8 cellular contexts compared by ENCODE assay signal in genomic region chr7:23298885-23299769, GRCh38. TPM values are rescaled to one million over a fixed set of nuclear protein-coding genes. Genes with fewer than 3 reads are reported as not detected.
DNase-seq lines count a peak whose midpoint lies in the region; ATAC-seq and TF ChIP-seq lines count a peak whose summit lies in the region.

TSS of gene MALSU1 (plus strand) at chr7:23299339. CDS start at chr7:23299353, 14 bp downstream.

- H3K27ac Mint-ChIP-seq in T-helper 17 cell (peak within 1 kb of the TSS; percentile 88), progenitor cell of endocrine pancreas (peak within 1 kb of the TSS; percentile 91)

- H3K36me3 ChIP-seq in left ventricle myocardium inferior: peaks cover 18% of the 10 kb centered on the region

- H3K36me3 Mint-ChIP-seq in T-helper 17 cell (ENCODE audit: low read depth) (peaks cover 3% of the 10 kb centered on the region), progenitor cell of endocrine pancreas (ENCODE audit: insufficient read depth) (peaks cover 10% of the 10 kb centered on the region)

- TF ChIP-seq POLR2A in GM15510 (IDR thresholded peaks at IDR 0.05; ENCODE audit: borderline replicate concordance, extremely low read depth, insufficient read length): peak; percentile 96

- intact Hi-C loops in left ventricle myocardium inferior (cut with micrococcal nuclease): no loop called here

- peaks cover 57% of the 10 kb centered on the region for H3K4me1 ChIP-seq in left ventricle myocardium inferior

- peaks cover 7% of the 10 kb centered on the region for H3K9me3 Mint-ChIP-seq in progenitor cell of endocrine pancreas (ENCODE audit: low read depth)

- peaks cover 18% of the 10 kb centered on the region for H3K27me3 Mint-ChIP-seq in T-helper 17 cell
- peaks cover 8% of the 10 kb centered on the region for H3K27me3 Mint-ChIP-seq in progenitor cell of endocrine pancreas

- peak; percentile 97 for DNase-seq in NCI-H1694 treated with DMSO at 0.1 percent for 48 hours (lab: John Stamatoyannopoulos, UW)
- DNase-seq in T-helper 17 cell: peak; percentile 91 to 93 (median 92)
- peak; percentile 37 to 98 (median 92) for DNase-seq in amygdala (lab: John Stamatoyannopoulos, UW)
- DNase-seq in left ventricle myocardium inferior: peak; percentile 98
- DNase-seq in progenitor cell of endocrine pancreas (ENCODE audit: low spot score, unreplicated experiment): peak; percentile 85
- peak; percentile 97 for DNase-seq in ureter (ENCODE audit: low spot score)

- H3K27ac ChIP-seq in left ventricle myocardium inferior (replicated peaks): peak within 1 kb of the TSS; percentile 79

- H3K4me3 ChIP-seq in left ventricle myocardium inferior: peak within 1 kb of the TSS; percentile 88

- no peaks in the 10 kb centered on the region for H3K27me3 ChIP-seq in left ventricle myocardium inferior (ENCODE audit: low read depth)

- H3K4me1 Mint-ChIP-seq in T-helper 17 cell: peaks cover 26% of the 10 kb centered on the region
- H3K4me1 Mint-ChIP-seq in progenitor cell of endocrine pancreas (ENCODE audit: low read depth): peaks cover 15% of the 10 kb centered on the region

- no peaks in the 10 kb centered on the region for H3K9me3 ChIP-seq in T-helper 17 cell (ENCODE audit: control insufficient read depth, low read length, poor library complexity, severe bottlenecking)
- no peaks in the 10 kb centered on the region for H3K9me3 ChIP-seq in left ventricle myocardium inferior (replicated peaks)

- no peak for TF ChIP-seq CTCF in left ventricle myocardium inferior (IDR thresholded peaks at IDR 0.05; ENCODE audit: borderline replicate concordance)
- no peak for TF ChIP-seq CTCF in progenitor cell of endocrine pancreas (IDR thresholded peaks at IDR 0.05; ENCODE audit: unreplicated experiment)

- H3K4me3 Mint-ChIP-seq in T-helper 17 cell (peak within 1 kb of the TSS; percentile 92), progenitor cell of endocrine pancreas (ENCODE audit: low read depth) (peak within 1 kb of the TSS; percentile 90)

- ATAC-seq in HG02885 (IDR thresholded peaks at IDR 0.05; ENCODE audit: poor library complexity, unreplicated experiment): peak; percentile 100
- peak; percentile 100 for ATAC-seq in T-helper 17 cell

RNA-seq across cellular contexts. Expression of gene MALSU1, which starts in this region (rescaled TPM):
- total RNA-seq in T-helper 17 cell (10 to 100 TPM; 26.2 to 30.5 TPM), left ventricle myocardium inferior (85.9 TPM), progenitor cell of endocrine pancreas (47.2 and 50.4 TPM in 2 replicates), ureter (46.6 TPM)

Comparison
In these comparisons a context has a peak if more than half of its experiments do, and no peak if none do; other contexts are left out.
1. Peak in every context shown above with its lines: DNase-seq, ATAC-seq, H3K4me3 ChIP-seq and H3K27ac ChIP-seq.